ENCODE assay signal across 8 cellular contexts in the genomic region with DNA sequence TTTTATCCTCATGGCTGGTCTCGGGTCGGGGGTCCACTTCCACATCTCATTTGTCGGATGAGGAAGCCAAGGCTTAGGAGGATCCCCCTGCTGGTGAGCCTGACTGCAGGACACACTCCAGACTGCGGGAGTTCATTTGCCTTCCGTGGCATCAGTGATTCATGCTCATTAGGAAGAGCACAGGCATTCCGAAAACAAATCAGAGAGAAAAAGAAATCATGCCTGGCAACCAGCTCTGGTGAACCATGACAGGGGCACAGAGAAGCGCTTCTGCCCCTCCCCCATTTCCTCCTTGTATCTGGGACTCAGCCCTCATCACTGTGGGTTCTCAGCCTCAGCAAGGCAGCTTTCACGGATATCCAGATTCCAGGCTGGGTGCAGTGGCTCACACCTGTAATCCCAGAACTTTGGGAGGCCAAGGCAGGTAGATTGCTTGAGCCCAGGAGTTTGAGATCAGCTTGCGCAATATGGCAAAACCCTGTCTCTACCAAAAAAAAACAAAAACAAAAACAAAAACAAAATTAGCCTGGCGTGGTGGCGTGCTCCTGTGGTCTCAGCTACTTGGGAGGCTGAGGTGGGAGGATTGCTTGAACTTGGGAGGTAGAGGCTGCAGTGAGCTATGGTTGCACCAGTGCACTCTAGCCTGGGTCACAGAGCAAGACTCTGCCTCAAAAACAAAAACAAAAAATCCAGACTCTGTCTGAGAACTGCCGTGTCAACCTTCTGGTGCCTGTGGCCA. TPM values are rescaled to one million over a fixed set of nuclear protein-coding genes. Genes with fewer than 3 reads are reported as not detected.
DNase-seq lines count a peak whose midpoint lies in the region; ATAC-seq and TF ChIP-seq lines count a peak whose summit lies in the region.

No MANE protein-coding gene starts in this region.

- no peaks in the 10 kb centered on the region for H3K9me3 ChIP-seq in hepatocyte (ENCODE audit: low read depth)

- whole genome bisulfite sequencing in hepatocyte (ENCODE audit: low lambda C conversion rate, missing lambda C conversion rate): 84% methylated on average over 12 of the region's 12 CpGs

- no peaks in the 10 kb centered on the region for H3K9me3 Mint-ChIP-seq in activated naive CD8-positive, alpha-beta T cell treated with anti-CD3 and anti-CD28 coated beads for 36 hours

- CTCF ChIA-PET in BJ (lab: Yijun Ruan, JAX): interaction anchor here (0.6 to 1.9 kb wide), 12 partner anchors 9 to 57 kb away, joined by 3 to 15 read pairs (median 4); a partner anchor contains a TSS

- H3K27me3 ChIP-seq in BJ (ENCODE audit: control insufficient read depth, insufficient read depth, low read length): no peaks in the 10 kb centered on the region
- H3K27me3 ChIP-seq in hepatocyte: no peaks in the 10 kb centered on the region

- H3K36me3 Mint-ChIP-seq in activated naive CD8-positive, alpha-beta T cell treated with anti-CD3 and anti-CD28 coated beads for 36 hours: peaks cover 4% of the 10 kb centered on the region

- peak overlapping the region; percentile 86 for H3K27ac ChIP-seq in hepatocyte

- H3K27ac Mint-ChIP-seq in activated naive CD8-positive, alpha-beta T cell treated with anti-CD3 and anti-CD28 coated beads for 36 hours: peak overlapping the region; percentile 95

- H3K4me1 Mint-ChIP-seq in activated naive CD8-positive, alpha-beta T cell treated with anti-CD3 and anti-CD28 coated beads for 36 hours: peaks cover 81% of the 10 kb centered on the region

- no peaks in the 10 kb centered on the region for H3K79me2 ChIP-seq in hepatocyte

- H3K36me3 ChIP-seq in BJ (ENCODE audit: control insufficient read depth, insufficient read depth, low read length): no peaks in the 10 kb centered on the region
- H3K36me3 ChIP-seq in hepatocyte (replicated peaks; ENCODE audit: insufficient read depth, low read depth): no peaks in the 10 kb centered on the region

- peak; percentile 73 for TF ChIP-seq CTCF in BJ (IDR thresholded peaks at IDR 0.05; ENCODE audit: insufficient read depth, low read depth, low read length)
- TF ChIP-seq CTCF in hepatocyte (IDR thresholded peaks at IDR 0.05; ENCODE audit: poor library complexity): no peak

- H3K9me2 ChIP-seq in hepatocyte (replicated peaks; ENCODE audit: insufficient read depth): no peaks in the 10 kb centered on the region

- no peak overlapping the region for H2AFZ ChIP-seq in hepatocyte

- DNase-seq in BJ (ENCODE audit: low read depth): peak; percentile 53
- DNase-seq in RPMI7951 (ENCODE audit: low read depth): peak; percentile 97
- peak; percentile 50 for DNase-seq in activated naive CD8-positive, alpha-beta T cell treated with anti-CD3 and anti-CD28 coated beads for 36 hours
- peak; percentile 39 for DNase-seq in hepatocyte (ENCODE audit: low spot score)
- DNase-seq in stimulated activated CD4-positive, alpha-beta T cell treated with anti-CD3 and anti-CD28 coated beads, Interleukin-15, amount 100 ng/mL, for 48 hours (ENCODE audit: low read depth in 2 of 2): peak; percentile 57 to 60
- DNase-seq in NOMO-1 (lab: John Stamatoyannopoulos, UW; ENCODE audit: unreplicated experiment in 2 of 2): no peak
- DNase-seq in GM19238 (ENCODE audit: insufficient read length, low spot score): no peak

- no peaks in the 10 kb centered on the region for H3K27me3 Mint-ChIP-seq in activated naive CD8-positive, alpha-beta T cell treated with anti-CD3 and anti-CD28 coated beads for 36 hours

- POLR2A ChIA-PET in BJ (lab: Charles Lee): no interaction called here

- H3K4me1 ChIP-seq in hepatocyte (ENCODE audit: insufficient read depth): peaks cover 35% of the 10 kb centered on the region

- no peaks in the 10 kb centered on the region for H4K20me1 ChIP-seq in hepatocyte (ENCODE audit: insufficient read depth, poor library complexity, severe bottlenecking)

- no peak overlapping the region for H3K4me2 ChIP-seq in hepatocyte

- peak; percentile 31 for ATAC-seq in GM21528 (IDR thresholded peaks at IDR 0.05; ENCODE audit: low FRiP score, unreplicated experiment)

- H3K4me3 Mint-ChIP-seq in activated naive CD8-positive, alpha-beta T cell treated with anti-CD3 and anti-CD28 coated beads for 36 hours: peak overlapping the region; percentile 60

- H3K4me3 ChIP-seq in BJ (ENCODE audit: low read depth, low read length) (no peak overlapping the region), hepatocyte (no peak overlapping the region)

RNA-seq across cellular contexts. Expression of a gene that starts 28.4 kb away (rescaled TPM):
- polyA plus RNA-seq in BJ (2011; rRNA removed) (2.0 and 2.5 TPM in 2 replicates), hepatocyte (2.3 and 2.5 TPM in 2 replicates)
- polyA minus RNA-seq in BJ (2011; rRNA and poly(A)+ RNA removed): 1.4 and 2.2 TPM in 2 replicates
- total RNA-seq in RPMI7951 (2014; rRNA removed; shearing (Covaris generic)): 10.7 and 11.2 TPM in 2 replicates
- total RNA-seq in activated naive CD8-positive, alpha-beta T cell treated with anti-CD3 and anti-CD28 coated beads for 36 hours: 1 to 10 TPM; 2.6 to 3.1 TPM
- total RNA-seq in hepatocyte: 3.7 and 4.0 TPM in 2 replicates

RNA-seq across cellular contexts. Expression of a gene that starts 51.5 kb away (rescaled TPM):
- polyA plus RNA-seq in BJ (2011; rRNA removed): 5.3 and 8.8 TPM in 2 replicates
- 8.8 and 12.7 TPM in 2 replicates for polyA minus RNA-seq in BJ (2011; rRNA and poly(A)+ RNA removed)
- 26.9 and 33.6 TPM in 2 replicates for total RNA-seq in RPMI7951 (2014; rRNA removed; shearing (Covaris generic))
- 10 to 100 TPM; 42.0 to 42.2 TPM for total RNA-seq in activated naive CD8-positive, alpha-beta T cell treated with anti-CD3 and anti-CD28 coated beads for 36 hours
- total RNA-seq in hepatocyte: 54.3 and 57.9 TPM in 2 replicates
- polyA plus RNA-seq in hepatocyte: 21.8 and 32.1 TPM in 2 replicates

RNA-seq across cellular contexts. Expression of a gene that starts 55.1 kb away (rescaled TPM):
- 14.9 and 15.3 TPM in 2 replicates for polyA plus RNA-seq in BJ (2011; rRNA removed)
- 16.6 and 18.7 TPM in 2 replicates for polyA minus RNA-seq in BJ (2011; rRNA and poly(A)+ RNA removed)
- 11.2 and 13.7 TPM in 2 replicates for total RNA-seq in RPMI7951 (2014; rRNA removed; shearing (Covaris generic))
- total RNA-seq in activated naive CD8-positive, alpha-beta T cell treated with anti-CD3 and anti-CD28 coated beads for 36 hours: 10 to 100 TPM; 41.6 to 48.5 TPM
- total RNA-seq in hepatocyte: 22.6 and 24.5 TPM in 2 replicates
- 6.5 and 9.3 TPM in 2 replicates for polyA plus RNA-seq in hepatocyte

Comparison
In these comparisons a context has a peak if more than half of its experiments do, and no peak if none do; other contexts are left out.
1. DNase-seq: peak in BJ (single experiment), RPMI7951 (single experiment), activated naive CD8-positive, alpha-beta T cell treated with anti-CD3 and anti-CD28 coated beads for 36 hours (single experiment), hepatocyte (single experiment) and stimulated activated CD4-positive, alpha-beta T cell treated with anti-CD3 and anti-CD28 coated beads, Interleukin-15, amount 100 ng/mL, for 48 hours (2 of 2); none in NOMO-1 (0 of 2) and GM19238 (single experiment).